In the genomic region with DNA sequence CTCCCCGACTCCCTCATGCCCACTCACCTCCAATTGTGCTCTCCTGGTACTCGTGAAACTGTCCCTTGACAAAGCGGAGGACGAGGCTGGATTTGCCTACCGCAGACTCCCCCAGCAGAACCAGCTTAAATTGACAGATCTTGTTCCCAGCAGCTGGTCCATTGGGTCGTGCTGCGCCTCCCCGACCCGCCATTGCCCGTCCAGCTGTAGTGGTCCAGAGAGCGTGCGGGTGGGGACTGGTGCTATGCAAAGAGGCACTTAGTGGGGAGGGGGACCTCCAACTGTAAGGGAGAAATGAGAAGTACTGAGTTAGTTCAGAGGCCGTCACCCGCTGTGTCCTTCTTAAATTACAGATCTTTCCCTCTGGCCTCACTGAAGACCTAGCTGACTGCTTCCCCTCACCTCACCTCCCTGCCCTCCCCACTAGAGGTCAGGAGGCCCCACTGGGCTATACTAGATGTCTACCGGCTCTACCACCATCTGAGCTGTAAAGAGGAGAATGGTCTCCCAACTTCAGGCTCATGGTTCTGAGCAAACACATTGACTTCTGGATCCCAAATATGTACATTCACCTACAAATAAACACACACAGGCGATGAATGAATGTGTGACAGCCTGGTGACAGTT, we compare ENCODE assay signal across 14 cellular contexts. TPM values are rescaled to one million over a fixed set of nuclear protein-coding genes. Genes with fewer than 3 reads are reported as not detected.
DNase-seq lines count a peak whose midpoint lies in the region; ATAC-seq, FAIRE-seq and TF ChIP-seq lines count a peak whose summit lies in the region.
"Had no signal": no experiment of that assay in that cellular context is flagged by ENCODE, and none has a peak within 500 bp of the region (broad histone marks: within the 10 kb centered on the region; RNA-seq: fewer than 3 reads in every experiment).

No MANE protein-coding gene starts in this region.

- peak overlapping the region; percentile 49 to 95 (median 74) for H3K27ac Mint-ChIP-seq in naive B cell

- TF ChIP-seq POLR2A in K562 (conservative IDR thresholded peaks at IDR 0.05) (no peak), vagina (IDR thresholded peaks at IDR 0.05) (no peak)

- BruUV-seq in K562 (replicated peaks; lab: Mats Ljungman, UMichigan) (no TSS peak), PC-3 (replicated peaks; lab: Mats Ljungman, UMichigan) (no TSS peak), mammary epithelial cell (replicated peaks; lab: Mats Ljungman, UMichigan) (no TSS peak)

- H4K20me1 ChIP-seq in K562 (replicated peaks; ENCODE audit: control insufficient read depth, insufficient read depth, low read length) (peaks cover 3% of the 10 kb centered on the region; the same call in 1 of the 2 replicates), PC-3 (ENCODE audit: low read length) (no peaks in the 10 kb centered on the region), mammary epithelial cell (ENCODE audit: insufficient read depth, low read length) (peaks cover 4% of the 10 kb centered on the region)

- in situ Hi-C loops in K562 (cut with MboI) (no loop called here), mammary epithelial cell (cut with MboI; ENCODE audit: low sequenced_read_pairs in 2 of 2) (no loop called here)

- H3K9me3 ChIP-seq in right cardiac atrium (ENCODE audit: control insufficient read depth, low read length) (no peaks in the 10 kb centered on the region), K562 (replicated peaks; ENCODE audit: control insufficient read depth, insufficient read depth, low read depth, low read length) (no peaks in the 10 kb centered on the region), vagina (no peaks in the 10 kb centered on the region), PC-3 (ENCODE audit: low read length) (no peaks in the 10 kb centered on the region), mammary epithelial cell (replicated peaks; ENCODE audit: insufficient read depth, low read length) (no peaks in the 10 kb centered on the region)

- intact Hi-C loops in right cardiac atrium (cut with DNase I) (no loop called here), left ventricle myocardium superior (cut with micrococcal nuclease) (no loop called here), K562 (cut with micrococcal nuclease) (no loop called here), vagina (cut with DNase I) (no loop called here), PC-3 (cut with micrococcal nuclease) (no loop called here), mammary epithelial cell (cut with micrococcal nuclease) (loop anchor here (5.0 kb wide), 1 partner anchor 52 kb away; a partner anchor contains a TSS)

- no peaks in the 10 kb centered on the region for H3K9me3 Mint-ChIP-seq in naive B cell

- peaks cover 48% of the 10 kb centered on the region for H3K79me2 ChIP-seq in K562 (ENCODE audit: control insufficient read depth, insufficient read depth, low read length)
- no peaks in the 10 kb centered on the region for H3K79me2 ChIP-seq in PC-3 (ENCODE audit: low read length)
- H3K79me2 ChIP-seq in mammary epithelial cell (ENCODE audit: insufficient read depth, low read length) = peaks cover 65% of the 10 kb centered on the region

- H3F3A ChIP-seq in PC-3 (ENCODE audit: low read length, unreplicated experiment) = no peaks in the 10 kb centered on the region

- no peak overlapping the region for H3K4me3 ChIP-seq in right cardiac atrium (ENCODE audit: low read length)
- no peak overlapping the region for H3K4me3 ChIP-seq in K562
- no peak overlapping the region for H3K4me3 ChIP-seq in vagina
- no peak overlapping the region for H3K4me3 ChIP-seq in PC-3 (ENCODE audit: low read length)
- H3K4me3 ChIP-seq in mammary epithelial cell (replicated peaks in 1 of 3; ENCODE audit: insufficient read depth in 1 of 3, low read depth in 2 of 3, low read length in 3 of 3) = no peak overlapping the region
- H3K4me3 ChIP-seq: hepatocyte had no signal

- POLR2A ChIA-PET in K562 (lab: Yijun Ruan, JAX) = interaction anchor here (0.5 to 1.7 kb wide), 4 partner anchors 10 to 150 kb away, joined by 3 to 7 read pairs (median 4); a partner anchor contains a TSS
- POLR2A ChIA-PET in PC-3 (lab: Charles Lee; ENCODE audit: unreplicated experiment) = no interaction called here

- H3K36me3 ChIP-seq in K562 (ENCODE audit: control insufficient read depth, insufficient read depth, low read length) = peaks cover 92% of the 10 kb centered on the region
- H3K36me3 ChIP-seq in vagina = peaks cover 0 to 53% of the 10 kb centered on the region in 2 donors
- no peaks in the 10 kb centered on the region for H3K36me3 ChIP-seq in PC-3 (ENCODE audit: low read depth, low read length)
- H3K36me3 ChIP-seq in mammary epithelial cell (ENCODE audit: insufficient read depth, low read length) = peaks cover 14% of the 10 kb centered on the region

- peak; percentile 10 to 30 (median 20); a peak in 2 of 6 replicates for TF ChIP-seq CTCF in K562 (IDR thresholded peaks at IDR 0.05 in 2 of 3, conservative IDR thresholded peaks at IDR 0.05 in 1 of 3; ENCODE audit: insufficient read depth in 2 of 3, low read depth in 1 of 3, low read length in 3 of 3)
- TF ChIP-seq CTCF in vagina (IDR thresholded peaks at IDR 0.05) = no peak
- no peak for TF ChIP-seq CTCF in PC-3 (conservative IDR thresholded peaks at IDR 0.05; ENCODE audit: low read depth, low read length)
- no peak for TF ChIP-seq CTCF in mammary epithelial cell (conservative IDR thresholded peaks at IDR 0.05 in 1 of 2, IDR thresholded peaks at IDR 0.05 in 1 of 2; ENCODE audit: extremely low read depth in 1 of 2, insufficient read depth in 1 of 2, low read depth in 1 of 2, low read length in 2 of 2)

- H3K4me1 Mint-ChIP-seq in naive B cell = peaks cover 40 to 60% (median 45%) of the 10 kb centered on the region in 3 donors

- CTCF ChIA-PET in K562 (lab: Yijun Ruan, JAX; ENCODE audit: low intra/inter-chr PET ratio) = no interaction called here
- CTCF ChIA-PET in PC-3 (lab: Charles Lee) = no interaction called here
- CTCF ChIA-PET in mammary epithelial cell (lab: Charles Lee; ENCODE audit: low non-redundant PET) = no interaction called here

- H3K27me3 ChIP-seq in right cardiac atrium (ENCODE audit: control insufficient read depth, insufficient read depth) (no peaks in the 10 kb centered on the region), K562 (ENCODE audit: control insufficient read depth in 2 of 2, insufficient read depth in 2 of 2, low read length in 2 of 2) (no peaks in the 10 kb centered on the region), vagina (no peaks in the 10 kb centered on the region), PC-3 (ENCODE audit: low read length) (no peaks in the 10 kb centered on the region), mammary epithelial cell (ENCODE audit: insufficient read depth, low read length) (no peaks in the 10 kb centered on the region)
- H3K27me3 ChIP-seq: hepatocyte had no signal

- peaks cover 27% of the 10 kb centered on the region for H3K4me1 ChIP-seq in right cardiac atrium (ENCODE audit: control insufficient read depth, insufficient read depth, low read length)
- peaks cover 0 to under 1% of the 10 kb centered on the region in 2 experiments; a peak in 3 of 5 replicates for H3K4me1 ChIP-seq in K562 (replicated peaks in 1 of 2; ENCODE audit: control insufficient read depth in 2 of 2, insufficient read depth in 2 of 2, low read length in 2 of 2)
- H3K4me1 ChIP-seq in vagina = peaks cover 45% of the 10 kb centered on the region
- no peaks in the 10 kb centered on the region for H3K4me1 ChIP-seq in PC-3 (ENCODE audit: insufficient read depth, low read length)
- H3K4me1 ChIP-seq in mammary epithelial cell (ENCODE audit: insufficient read depth, low read length) = peaks cover 16% of the 10 kb centered on the region

- no peaks in the 10 kb centered on the region for H3K9me2 ChIP-seq in PC-3 (replicated peaks; ENCODE audit: low read length)

- TF ChIP-seq EP300 in K562 (IDR thresholded peaks at IDR 0.05; ENCODE audit: low read length) = no peak

- H3K9me1 ChIP-seq in K562 (ENCODE audit: control insufficient read depth, insufficient read depth, low read length) = peaks cover 9% of the 10 kb centered on the region

- dilution Hi-C loops in mammary epithelial cell (cut with HindIII; ENCODE audit: low sequenced_read_pairs) = no loop called here

- H3K27me3 Mint-ChIP-seq in naive B cell = no peaks in the 10 kb centered on the region

- no peak overlapping the region for H2AFZ ChIP-seq in K562 (ENCODE audit: low read depth, low read length)
- no peak overlapping the region for H2AFZ ChIP-seq in PC-3 (ENCODE audit: low read length)
- H2AFZ ChIP-seq in mammary epithelial cell (ENCODE audit: low read depth, low read length) = no peak overlapping the region
- H2AFZ ChIP-seq: hepatocyte had no signal

- 91% methylated on average over 16 of the region's 16 CpGs for WGBS in right cardiac atrium
- WGBS in K562 (ENCODE audit: insufficient coverage, low coverage, missing lambda C conversion rate) = 93% methylated on average over 16 of the region's 16 CpGs
- 96% methylated on average over 14 of the region's 16 CpGs for WGBS in mammary epithelial cell (ENCODE audit: low coverage, missing lambda C conversion rate)

- no peak for TF ChIP-seq RAD21 in K562 (CRISPR knock-in tag; conservative IDR thresholded peaks at IDR 0.05 in 1 of 2, IDR thresholded peaks at IDR 0.05 in 1 of 2)

- peak overlapping the region; percentile 57 for H3K27ac ChIP-seq in right cardiac atrium (ENCODE audit: low read length)
- H3K27ac ChIP-seq in K562 (ENCODE audit: extremely low read depth, low read depth, low read length) = no peak overlapping the region
- peak overlapping the region; percentile 22 for H3K27ac ChIP-seq in vagina
- H3K27ac ChIP-seq in PC-3 (ENCODE audit: low read length) = no peak overlapping the region
- no peak overlapping the region for H3K27ac ChIP-seq in mammary epithelial cell (ENCODE audit: insufficient read depth, low read depth, low read length)
- H3K27ac ChIP-seq: hepatocyte had no signal

- peak overlapping the region in 4 of 8 donors; percentile 21 to 80 (median 43) for H3K4me3 Mint-ChIP-seq in naive B cell

- ATAC-seq in right cardiac atrium (no peak), left ventricle myocardium superior (no peak), K562 (peak; percentile 71), naive B cell (ENCODE audit: low read depth in 2 of 2) (no peak), GM21423 (IDR thresholded peaks at IDR 0.05; ENCODE audit: unreplicated experiment) (no peak), PC-3 (no peak)

- H3K9ac ChIP-seq in K562 (ENCODE audit: insufficient read depth in 1 of 2, low read depth in 2 of 2, low read length in 2 of 2) (no peak overlapping the region), PC-3 (ENCODE audit: low read length) (no peak overlapping the region), mammary epithelial cell (ENCODE audit: insufficient read depth, low read length) (no peak overlapping the region)

- FAIRE-seq in K562 (lab: Jason Lieb, UNC) = no peak

- peaks cover 5 to 16% of the 10 kb centered on the region in 2 donors for H3K36me3 Mint-ChIP-seq in naive B cell

- H3K4me2 ChIP-seq in K562 (ENCODE audit: insufficient read depth, low read length) (no peak overlapping the region), PC-3 (ENCODE audit: low read length) (no peak overlapping the region), mammary epithelial cell (ENCODE audit: insufficient read depth, low read depth, low read length) (no peak overlapping the region)
- H3K4me2 ChIP-seq: hepatocyte had no signal

- DNase-seq in right cardiac atrium (no peak), left ventricle myocardium superior (no peak), K562 (ENCODE audit: extremely low read depth in 1 of 4, low spot score in 3 of 4) (no peak), naive B cell (no peak), vagina (ENCODE audit: extremely low spot score in 2 of 2) (no peak), PC-3 (no peak), mammary epithelial cell (no peak)
- DNase-seq: activated gamma-delta T cell treated with Interleukin-2 at 50 U/mL for 16 hours; GDM1; GOT3; KG1; stimulated activated CD8-positive, alpha-beta memory T cell treated with anti-CD3 and anti-CD28 coated beads, Interleukin-4, amount 100 ng/mL, for 48 hours had no signal

RNA-seq across cellular contexts. Expression of a gene that starts 7.8 kb away (rescaled TPM):
- total RNA-seq in right cardiac atrium (under 1 TPM in 3 of 4 donors, not detected in 1; 0.20 to 0.21 (median 0.20) TPM), left ventricle myocardium superior (0.12 TPM), K562 (2014; rRNA removed) (0.08 TPM in 1 of 2 replicates, not detected in the other), K562 (2014; rRNA removed; fragmentation: Illumina TruSeq; extraction: Trizol) (not detected in 2 replicates), K562 (2015; rRNA removed; fragmentation: Illumina TruSeq; extraction: Trizol) (0.07 TPM in 1 of 2 replicates, not detected in the other), K562 (2021) (0.11 and 0.16 TPM in 2 replicates), vagina (1.2 TPM), PC-3 (2014; rRNA removed) (not detected in 2 replicates), mammary epithelial cell (not detected)
- polyA plus RNA-seq in right cardiac atrium (0.18 TPM), K562 (2011; rRNA removed) (0.04 and 0.08 TPM in 2 replicates), K562 (2014; fragmentation: Illumina TruSeq; extraction: Trizol) (not detected in 2 replicates), K562 (2014; fragmentation: Nextera tagmentation; extraction: Ambion mirVana) (under 1 TPM; 0.04 to 0.06 TPM), K562 (2014; rRNA removed) (0.05 and 0.13 TPM in 2 replicates), naive B cell (ENCODE audit: low read depth in 6 of 6) (under 1 TPM in 4 of 6 donors, not detected in 2; 0.17 to 0.37 (median 0.25) TPM), mammary epithelial cell (not detected)
- total RNA-seq in K562 (2011; cell fraction: chromatin; rRNA removed; ENCODE audit: low replicate concordance) = 0.62 and 0.92 TPM in 2 replicates
- 0.26 and 0.67 TPM in 2 replicates for total RNA-seq in K562 (2011; cell fraction: nucleolus; rRNA removed)
- total RNA-seq in K562 (2011; cell fraction: nucleoplasm; rRNA removed) = 0.22 and 0.31 TPM in 2 replicates
- polyA plus RNA-seq in K562 (2011; cell fraction: cytosol; rRNA removed) = 0.06 TPM in 1 of 2 replicates, not detected in the other
- 0.41 and 0.74 TPM in 2 replicates for polyA plus RNA-seq in K562 (2011; cell fraction: nucleus; rRNA removed)
- 0.27 and 0.36 TPM in 2 replicates for polyA plus RNA-seq in K562 (2012)
- polyA minus RNA-seq in K562 (2011; rRNA and poly(A)+ RNA removed) = 0.18 TPM in 1 of 2 replicates, not detected in the other
- polyA minus RNA-seq in K562 (2011; cell fraction: cytosol; rRNA and poly(A)+ RNA removed) = not detected in 2 replicates
- 0.13 and 0.22 TPM in 2 replicates for polyA minus RNA-seq in K562 (2011; cell fraction: nucleus; rRNA and poly(A)+ RNA removed)
- polyA minus RNA-seq in mammary epithelial cell = not detected
- total RNA-seq: hepatocyte had no signal

RNA-seq across cellular contexts. Expression of a gene that starts 9.3 kb away (rescaled TPM):
- total RNA-seq in right cardiac atrium (10 to 100 TPM; 15.8 to 32.4 (median 23.3) TPM), left ventricle myocardium superior (26.1 TPM), K562 (2014; rRNA removed) (22.9 and 29.3 TPM in 2 replicates), K562 (2014; rRNA removed; fragmentation: Illumina TruSeq; extraction: Trizol) (13.9 and 18.7 TPM in 2 replicates), K562 (2015; rRNA removed; fragmentation: Illumina TruSeq; extraction: Trizol) (31.9 and 32.8 TPM in 2 replicates), K562 (2021) (57.2 and 57.8 TPM in 2 replicates), vagina (63.1 TPM), PC-3 (2014; rRNA removed) (not detected in 2 replicates), mammary epithelial cell (10 to 100 TPM; 12.7 to 30.4 TPM)
- polyA plus RNA-seq in right cardiac atrium (30.1 TPM), K562 (2011; rRNA removed) (64.6 and 64.7 TPM in 2 replicates), K562 (2014; fragmentation: Illumina TruSeq; extraction: Trizol) (54.4 and 57.1 TPM in 2 replicates), K562 (2014; fragmentation: Nextera tagmentation; extraction: Ambion mirVana) (1 to 10 TPM; 1.5 to 4.9 TPM), K562 (2014; rRNA removed) (80.4 and 92.0 TPM in 2 replicates), naive B cell (ENCODE audit: low read depth in 6 of 6) (10 to 100 TPM in 4 of 6 donors, 1 to 10 TPM in 2; 5.0 to 13.5 (median 10.1) TPM), mammary epithelial cell (24.6 TPM)
- 97.5 and 216 TPM in 2 replicates for total RNA-seq in K562 (2011; cell fraction: chromatin; rRNA removed; ENCODE audit: low replicate concordance)
- total RNA-seq in K562 (2011; cell fraction: nucleolus; rRNA removed) = 139 and 145 TPM in 2 replicates
- total RNA-seq in K562 (2011; cell fraction: nucleoplasm; rRNA removed) = 84.1 and 110 TPM in 2 replicates
- polyA plus RNA-seq in K562 (2011; cell fraction: cytosol; rRNA removed) = 26.0 and 41.1 TPM in 2 replicates
- 518 and 949 TPM in 2 replicates for polyA plus RNA-seq in K562 (2011; cell fraction: nucleus; rRNA removed)
- polyA plus RNA-seq in K562 (2012) = 43.2 and 57.4 TPM in 2 replicates
- 13.2 and 20.1 TPM in 2 replicates for polyA minus RNA-seq in K562 (2011; rRNA and poly(A)+ RNA removed)
- 13.4 and 13.8 TPM in 2 replicates for polyA minus RNA-seq in K562 (2011; cell fraction: cytosol; rRNA and poly(A)+ RNA removed)
- 44.7 and 47.8 TPM in 2 replicates for polyA minus RNA-seq in K562 (2011; cell fraction: nucleus; rRNA and poly(A)+ RNA removed)
- polyA minus RNA-seq in mammary epithelial cell = 22.1 TPM

RNA-seq across cellular contexts. Expression of a gene that starts 17.9 kb away (rescaled TPM):
- total RNA-seq in right cardiac atrium (1 to 10 TPM; 5.4 to 8.0 (median 6.1) TPM), left ventricle myocardium superior (3.8 TPM), K562 (2014; rRNA removed) (1.5 and 3.0 TPM in 2 replicates), K562 (2014; rRNA removed; fragmentation: Illumina TruSeq; extraction: Trizol) (0.51 and 0.76 TPM in 2 replicates), K562 (2015; rRNA removed; fragmentation: Illumina TruSeq; extraction: Trizol) (1.1 and 1.2 TPM in 2 replicates), K562 (2021) (1.7 and 2.3 TPM in 2 replicates), vagina (8.1 TPM), PC-3 (2014; rRNA removed) (not detected in 2 replicates), mammary epithelial cell (10 to 100 TPM; 11.7 to 12.2 TPM)
- polyA plus RNA-seq in right cardiac atrium (7.2 TPM), K562 (2011; rRNA removed) (1.6 and 3.5 TPM in 2 replicates), K562 (2014; fragmentation: Illumina TruSeq; extraction: Trizol) (1.4 TPM in 2 replicates), K562 (2014; fragmentation: Nextera tagmentation; extraction: Ambion mirVana) (under 1 TPM; 0.15 to 0.25 TPM), K562 (2014; rRNA removed) (1.9 and 2.4 TPM in 2 replicates), naive B cell (ENCODE audit: low read depth in 6 of 6) (10 to 100 TPM in 5 of 6 donors, 1 to 10 TPM in 1; 9.4 to 22.3 (median 13.4) TPM), mammary epithelial cell (4.8 TPM)
- 6.6 and 9.3 TPM in 2 replicates for total RNA-seq in K562 (2011; cell fraction: chromatin; rRNA removed; ENCODE audit: low replicate concordance)
- 4.5 and 5.7 TPM in 2 replicates for total RNA-seq in K562 (2011; cell fraction: nucleolus; rRNA removed)
- total RNA-seq in K562 (2011; cell fraction: nucleoplasm; rRNA removed) = 5.0 and 5.1 TPM in 2 replicates
- 3.9 and 5.4 TPM in 2 replicates for polyA plus RNA-seq in K562 (2011; cell fraction: cytosol; rRNA removed)
- 7.8 and 12.8 TPM in 2 replicates for polyA plus RNA-seq in K562 (2011; cell fraction: nucleus; rRNA removed)
- 1.5 and 4.2 TPM in 2 replicates for polyA plus RNA-seq in K562 (2012)
- 0.84 and 1.1 TPM in 2 replicates for polyA minus RNA-seq in K562 (2011; rRNA and poly(A)+ RNA removed)
- polyA minus RNA-seq in K562 (2011; cell fraction: cytosol; rRNA and poly(A)+ RNA removed) = 1.7 and 2.9 TPM in 2 replicates
- polyA minus RNA-seq in K562 (2011; cell fraction: nucleus; rRNA and poly(A)+ RNA removed) = 1.9 and 4.2 TPM in 2 replicates
- 11.0 TPM for polyA minus RNA-seq in mammary epithelial cell

RNA-seq across cellular contexts. Expression of a gene that starts 24.4 kb away (rescaled TPM):
- total RNA-seq in right cardiac atrium = 10 to 100 TPM; 39.9 to 58.1 (median 53.8) TPM
- 55.0 TPM for polyA plus RNA-seq in right cardiac atrium
- 47.1 TPM for total RNA-seq in left ventricle myocardium superior
- 21.1 and 47.2 TPM in 2 replicates for total RNA-seq in K562 (2011; cell fraction: chromatin; rRNA removed; ENCODE audit: low replicate concordance)
- total RNA-seq in K562 (2011; cell fraction: nucleolus; rRNA removed) = 33.4 and 35.0 TPM in 2 replicates
- total RNA-seq in K562 (2011; cell fraction: nucleoplasm; rRNA removed) = 29.4 and 31.1 TPM in 2 replicates
- total RNA-seq in K562 (2014; rRNA removed) = 79.2 and 125 TPM in 2 replicates
- total RNA-seq in K562 (2014; rRNA removed; fragmentation: Illumina TruSeq; extraction: Trizol) = 46.5 and 55.8 TPM in 2 replicates
- total RNA-seq in K562 (2015; rRNA removed; fragmentation: Illumina TruSeq; extraction: Trizol) = 106 and 107 TPM in 2 replicates
- total RNA-seq in K562 (2021) = 108 and 117 TPM in 2 replicates
- 55.9 and 77.4 TPM in 2 replicates for polyA plus RNA-seq in K562 (2011; rRNA removed)
- 85.9 and 208 TPM in 2 replicates for polyA plus RNA-seq in K562 (2011; cell fraction: cytosol; rRNA removed)
- 34.9 and 64.9 TPM in 2 replicates for polyA plus RNA-seq in K562 (2011; cell fraction: nucleus; rRNA removed)
- polyA plus RNA-seq in K562 (2012) = 110 and 123 TPM in 2 replicates
- polyA plus RNA-seq in K562 (2014; fragmentation: Illumina TruSeq; extraction: Trizol) = 165 and 166 TPM in 2 replicates
- polyA plus RNA-seq in K562 (2014; fragmentation: Nextera tagmentation; extraction: Ambion mirVana) = 1 to 10 TPM; 1.7 to 2.2 TPM
- 118 and 122 TPM in 2 replicates for polyA plus RNA-seq in K562 (2014; rRNA removed)
- 20.1 and 45.6 TPM in 2 replicates for polyA minus RNA-seq in K562 (2011; rRNA and poly(A)+ RNA removed)
- 30.4 and 33.9 TPM in 2 replicates for polyA minus RNA-seq in K562 (2011; cell fraction: cytosol; rRNA and poly(A)+ RNA removed)
- 7.9 and 8.3 TPM in 2 replicates for polyA minus RNA-seq in K562 (2011; cell fraction: nucleus; rRNA and poly(A)+ RNA removed)
- 100 to 1,000 TPM in 3 of 6 donors, 10 to 100 TPM in 3; 72.4 to 137 (median 94.4) TPM for polyA plus RNA-seq in naive B cell (ENCODE audit: low read depth in 6 of 6)
- total RNA-seq in vagina = 111 TPM
- total RNA-seq in PC-3 (2014; rRNA removed) = not detected in 2 replicates
- total RNA-seq in mammary epithelial cell = 100 to 1,000 TPM in 1 of 2 donors, 10 to 100 TPM in 1; 98.4 to 135 TPM
- 176 TPM for polyA plus RNA-seq in mammary epithelial cell
- 114 TPM for polyA minus RNA-seq in mammary epithelial cell

RNA-seq across cellular contexts. Expression of a gene that starts 32.1 kb away (rescaled TPM):
- total RNA-seq in right cardiac atrium = under 1 TPM in 3 of 4 donors, not detected in 1; 0.29 to 0.42 (median 0.31) TPM
- polyA plus RNA-seq in right cardiac atrium = 0.32 TPM
- 0.20 TPM for total RNA-seq in left ventricle myocardium superior
- 0.44 and 0.86 TPM in 2 replicates for total RNA-seq in K562 (2011; cell fraction: chromatin; rRNA removed; ENCODE audit: low replicate concordance)
- 0.79 and 0.83 TPM in 2 replicates for total RNA-seq in K562 (2011; cell fraction: nucleolus; rRNA removed)
- total RNA-seq in K562 (2011; cell fraction: nucleoplasm; rRNA removed) = 0.73 and 1.5 TPM in 2 replicates
- 0.20 TPM in 1 of 2 replicates, not detected in the other for total RNA-seq in K562 (2014; rRNA removed)
- total RNA-seq in K562 (2014; rRNA removed; fragmentation: Illumina TruSeq; extraction: Trizol) = 0.16 and 0.25 TPM in 2 replicates
- total RNA-seq in K562 (2015; rRNA removed; fragmentation: Illumina TruSeq; extraction: Trizol) = 0.08 and 0.11 TPM in 2 replicates
- 0.22 and 0.34 TPM in 2 replicates for total RNA-seq in K562 (2021)
- polyA plus RNA-seq in K562 (2011; rRNA removed) = 0.35 and 0.42 TPM in 2 replicates
- polyA plus RNA-seq in K562 (2011; cell fraction: cytosol; rRNA removed) = 0.48 and 0.63 TPM in 2 replicates
- polyA plus RNA-seq in K562 (2011; cell fraction: nucleus; rRNA removed) = 0.80 and 0.84 TPM in 2 replicates
- polyA plus RNA-seq in K562 (2012) = 0.25 and 1.9 TPM in 2 replicates
- polyA plus RNA-seq in K562 (2014; fragmentation: Illumina TruSeq; extraction: Trizol) = 0.28 and 0.29 TPM in 2 replicates
- polyA plus RNA-seq in K562 (2014; fragmentation: Nextera tagmentation; extraction: Ambion mirVana) = under 1 TPM; 0.03 to 0.04 TPM
- polyA plus RNA-seq in K562 (2014; rRNA removed) = 0.15 and 0.74 TPM in 2 replicates
- polyA minus RNA-seq in K562 (2011; rRNA and poly(A)+ RNA removed) = 0.11 and 0.18 TPM in 2 replicates
- polyA minus RNA-seq in K562 (2011; cell fraction: cytosol; rRNA and poly(A)+ RNA removed) = not detected in 2 replicates
- not detected in 2 replicates for polyA minus RNA-seq in K562 (2011; cell fraction: nucleus; rRNA and poly(A)+ RNA removed)
- under 1 TPM in 1 of 6 donors, not detected in 5; 0.21 TPM for polyA plus RNA-seq in naive B cell (ENCODE audit: low read depth in 6 of 6)
- total RNA-seq in vagina = 0.49 TPM
- 0.04 and 0.17 TPM in 2 replicates for total RNA-seq in PC-3 (2014; rRNA removed)
- under 1 TPM; 0.17 to 0.28 TPM for total RNA-seq in mammary epithelial cell
- 0.10 TPM for polyA plus RNA-seq in mammary epithelial cell
- polyA minus RNA-seq in mammary epithelial cell = 0.31 TPM

Comparison
In these comparisons a context has a peak if more than half of its experiments do, and no peak if none do; other contexts are left out.
1. H3K27ac ChIP-seq: peak in right cardiac atrium (single experiment) and vagina (single experiment); none in K562 (single experiment), PC-3 (single experiment) and mammary epithelial cell (single experiment).
2. CTCF ChIP-seq: peak in K562 (3 of 3); none in vagina (0 of 3), PC-3 (single experiment) and mammary epithelial cell (0 of 2).
3. RNA of a gene that starts 9.3 kb away (total RNA-seq): 63.1 TPM in vagina (single experiment), 13.9 to 216 TPM in K562, 12.7 to 30.4 TPM in mammary epithelial cell, 26.1 TPM in left ventricle myocardium superior (single experiment) and 15.8 to 32.4 TPM in right cardiac atrium; not detected in PC-3; every median in the first group is over 10 times any median in the second.